11 cellular contexts compared by ENCODE assay signal in the genomic region with DNA sequence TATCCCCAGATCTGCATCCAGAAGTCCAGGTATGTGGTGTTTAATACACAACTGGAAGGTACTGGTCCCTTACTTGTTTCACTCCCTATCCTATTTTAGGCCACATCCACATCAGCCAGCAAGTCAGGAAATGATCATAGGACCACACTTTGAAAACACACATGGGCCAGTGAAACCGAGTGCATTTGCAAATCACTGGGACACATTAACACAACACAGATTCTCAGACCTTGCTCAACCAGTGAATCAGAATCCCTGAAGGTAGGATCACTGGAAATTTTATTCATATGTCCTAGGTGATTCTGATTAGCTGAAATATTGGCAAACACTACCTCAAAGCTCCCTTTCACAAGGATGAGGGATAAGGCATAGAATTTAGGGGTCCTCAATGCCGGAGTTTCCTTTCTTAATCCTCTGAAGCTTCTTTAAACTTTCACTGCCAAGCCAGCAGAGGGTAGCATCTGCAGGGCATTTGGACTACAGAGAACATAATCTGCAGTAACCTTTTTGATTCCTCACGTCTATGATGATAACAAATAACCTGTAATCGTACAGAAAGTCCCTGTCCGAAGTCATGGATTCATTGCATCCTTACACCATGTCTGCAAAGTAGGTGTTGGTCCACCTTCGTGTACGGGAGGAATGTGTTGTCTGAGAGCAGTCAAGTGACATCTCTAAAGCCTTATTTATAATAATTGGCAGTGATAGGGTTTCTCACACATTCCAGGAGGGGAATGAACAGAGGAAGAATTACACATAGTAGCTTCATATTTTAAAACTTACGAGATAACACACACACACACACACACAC. TPM values are rescaled to one million over a fixed set of nuclear protein-coding genes. Genes with fewer than 3 reads are reported as not detected.
DNase-seq lines count a peak whose midpoint lies in the region; ATAC-seq, FAIRE-seq and TF ChIP-seq lines count a peak whose summit lies in the region.
"Had no signal": no experiment of that assay in that cellular context is flagged by ENCODE, and none has a peak within 500 bp of the region (broad histone marks: within the 10 kb centered on the region; RNA-seq: fewer than 3 reads in every experiment).

No MANE protein-coding gene starts in this region.

- H3K27ac Mint-ChIP-seq in CD8-positive, alpha-beta memory T cell = no peak overlapping the region
- H3K27ac Mint-ChIP-seq: CD4-positive, CD25-positive, alpha-beta regulatory T cell had no signal

- no peaks in the 10 kb centered on the region for H3K9me3 Mint-ChIP-seq in CD8-positive, alpha-beta memory T cell
- H3K9me3 Mint-ChIP-seq: CD4-positive, CD25-positive, alpha-beta regulatory T cell had no signal

- in situ Hi-C loops in K562 (cut with MboI) = loop anchor here (25.0 kb wide), 1 partner anchor 432 kb away; a partner anchor contains a TSS

- H3K36me3 Mint-ChIP-seq in CD8-positive, alpha-beta memory T cell = no peaks in the 10 kb centered on the region
- H3K36me3 Mint-ChIP-seq: CD4-positive, CD25-positive, alpha-beta regulatory T cell had no signal

- H4K20me1 ChIP-seq in K562 (replicated peaks; ENCODE audit: control insufficient read depth, insufficient read depth, low read length) = no peaks in the 10 kb centered on the region

- no peaks in the 10 kb centered on the region for H3K4me1 Mint-ChIP-seq in CD8-positive, alpha-beta memory T cell
- H3K4me1 Mint-ChIP-seq: CD4-positive, CD25-positive, alpha-beta regulatory T cell had no signal

- POLR2A ChIA-PET in K562 (lab: Yijun Ruan, JAX) = no interaction called here
- POLR2A ChIA-PET in CD8-positive, alpha-beta memory T cell (lab: Charles Lee) = no interaction called here

- no peak overlapping the region for H3K27ac ChIP-seq in K562 (ENCODE audit: extremely low read depth, low read depth, low read length)
- no peak overlapping the region for H3K27ac ChIP-seq in CD8-positive, alpha-beta memory T cell (ENCODE audit: low read depth, low read length)

- TF ChIP-seq RAD21 in K562 (CRISPR knock-in tag; conservative IDR thresholded peaks at IDR 0.05 in 1 of 2, IDR thresholded peaks at IDR 0.05 in 1 of 2) = peak; percentile 51 to 71

- peaks cover 7 to 17% of the 10 kb centered on the region in 2 experiments; a peak in 4 of 5 replicates for H3K27me3 ChIP-seq in K562 (ENCODE audit: control insufficient read depth in 2 of 2, insufficient read depth in 2 of 2, low read length in 2 of 2)
- no peaks in the 10 kb centered on the region for H3K27me3 ChIP-seq in CD8-positive, alpha-beta memory T cell (ENCODE audit: insufficient read depth, low read length, poor library complexity, severe bottlenecking)

- no TSS peak for BruUV-seq in K562 (replicated peaks; lab: Mats Ljungman, UMichigan)

- H3K9me1 ChIP-seq in K562 (ENCODE audit: control insufficient read depth, insufficient read depth, low read length) = no peaks in the 10 kb centered on the region

- WGBS in K562 (ENCODE audit: insufficient coverage, low coverage, missing lambda C conversion rate) = 3% methylated on average over 8 of the region's 8 CpGs

- no peak for DNase-seq in Right ventricle myocardium inferior (ENCODE audit: missing footprints)
- no peak for DNase-seq in cardiac septum (ENCODE audit: low spot score)
- DNase-seq in K562 (ENCODE audit: extremely low read depth in 1 of 4, low spot score in 3 of 4) = no peak
- DNase-seq in iPS-NIHi11 (ENCODE audit: low spot score) = peak; percentile 26
- DNase-seq in CD8-positive, alpha-beta memory T cell = no peak
- no peak for DNase-seq in head of caudate nucleus
- no peak for DNase-seq in stimulated activated CD4-positive, alpha-beta T cell treated with anti-CD3 and anti-CD28 coated beads, Interleukin-4, amount 100 ng/mL, for 24 hours
- no peak for DNase-seq in central memory CD4-positive, alpha-beta T cell
- DNase-seq: CD4-positive, CD25-positive, alpha-beta regulatory T cell; NCI-H2029 treated with DMSO at 0.1 percent for 48 hours had no signal

- no peak overlapping the region for H3K4me3 Mint-ChIP-seq in CD8-positive, alpha-beta memory T cell
- H3K4me3 Mint-ChIP-seq: CD4-positive, CD25-positive, alpha-beta regulatory T cell had no signal

- H2AFZ ChIP-seq in K562 (ENCODE audit: low read depth, low read length) = no peak overlapping the region

- TF ChIP-seq EP300 in K562 (IDR thresholded peaks at IDR 0.05; ENCODE audit: low read length) = no peak

- peak in 1 of 3 experiments; percentile 29; a peak in 2 of 6 replicates for TF ChIP-seq CTCF in K562 (IDR thresholded peaks at IDR 0.05 in 2 of 3, conservative IDR thresholded peaks at IDR 0.05 in 1 of 3; ENCODE audit: insufficient read depth in 2 of 3, low read depth in 1 of 3, low read length in 3 of 3)

- H3K4me2 ChIP-seq in K562 (ENCODE audit: insufficient read depth, low read length) = no peak overlapping the region

- no peak for FAIRE-seq in K562 (lab: Jason Lieb, UNC)

- ATAC-seq in Right ventricle myocardium inferior = peak; percentile 30
- no peak for ATAC-seq in K562

- intact Hi-C loops in Right ventricle myocardium inferior (cut with DNase I) = loop anchor here (1.0 kb wide), 1 partner anchor 135 kb away; no protein-coding TSS in a partner anchor
- intact Hi-C loops in cardiac septum (cut with DNase I) = no loop called here
- intact Hi-C loops in K562 (cut with micrococcal nuclease) = no loop called here
- intact Hi-C loops in head of caudate nucleus (cut with DNase I) = no loop called here

- H3K9ac ChIP-seq in K562 (ENCODE audit: insufficient read depth in 1 of 2, low read depth in 2 of 2, low read length in 2 of 2) = no peak overlapping the region

- H3K4me3 ChIP-seq in K562 = no peak overlapping the region
- H3K4me3 ChIP-seq in CD8-positive, alpha-beta memory T cell (ENCODE audit: low read length) = no peak overlapping the region

- no peak for TF ChIP-seq POLR2A in K562 (conservative IDR thresholded peaks at IDR 0.05)

- H3K36me3 ChIP-seq in K562 (ENCODE audit: control insufficient read depth, insufficient read depth, low read length) = no peaks in the 10 kb centered on the region
- H3K36me3 ChIP-seq in CD8-positive, alpha-beta memory T cell (ENCODE audit: insufficient read depth, low read length) = no peaks in the 10 kb centered on the region

- H3K9me3 ChIP-seq in K562 (replicated peaks; ENCODE audit: control insufficient read depth, insufficient read depth, low read depth, low read length) = no peaks in the 10 kb centered on the region
- no peaks in the 10 kb centered on the region for H3K9me3 ChIP-seq in CD8-positive, alpha-beta memory T cell (ENCODE audit: low read length)

- peaks cover 5 to 13% of the 10 kb centered on the region in 2 experiments; a peak in 4 of 5 replicates for H3K4me1 ChIP-seq in K562 (replicated peaks in 1 of 2; ENCODE audit: control insufficient read depth in 2 of 2, insufficient read depth in 2 of 2, low read length in 2 of 2)
- no peaks in the 10 kb centered on the region for H3K4me1 ChIP-seq in CD8-positive, alpha-beta memory T cell (ENCODE audit: insufficient read depth, low read length)

- H3K27me3 Mint-ChIP-seq in CD8-positive, alpha-beta memory T cell = peaks cover 11 to 48% of the 10 kb centered on the region in 2 donors

- CTCF ChIA-PET in K562 (lab: Yijun Ruan, JAX; ENCODE audit: low intra/inter-chr PET ratio) = interaction anchor here (1.6 kb wide), 1 partner anchor 139 kb away, joined by 4 read pairs; no protein-coding TSS in a partner anchor
- CTCF ChIA-PET in CD8-positive, alpha-beta memory T cell (lab: Charles Lee) = interaction anchor here (1.7 kb wide), 1 partner anchor 399 kb away, joined by 4 read pairs; no protein-coding TSS in a partner anchor

- H3K79me2 ChIP-seq in K562 (ENCODE audit: control insufficient read depth, insufficient read depth, low read length) = no peaks in the 10 kb centered on the region

RNA-seq across cellular contexts. Expression of a gene that starts 11.0 kb away (rescaled TPM):
- total RNA-seq in Right ventricle myocardium inferior (134 TPM), cardiac septum (118 TPM), K562 (2014; rRNA removed) (0.08 and 0.14 TPM in 2 replicates), K562 (2014; rRNA removed; fragmentation: Illumina TruSeq; extraction: Trizol) (0.11 and 0.13 TPM in 2 replicates), K562 (2015; rRNA removed; fragmentation: Illumina TruSeq; extraction: Trizol) (0.04 and 0.08 TPM in 2 replicates), K562 (2021) (0.34 and 0.38 TPM in 2 replicates)
- 0.44 and 0.48 TPM in 2 replicates for total RNA-seq in K562 (2011; cell fraction: chromatin; rRNA removed; ENCODE audit: low replicate concordance)
- total RNA-seq in K562 (2011; cell fraction: nucleolus; rRNA removed) = 0.26 and 0.50 TPM in 2 replicates
- 0.23 and 0.29 TPM in 2 replicates for total RNA-seq in K562 (2011; cell fraction: nucleoplasm; rRNA removed)
- polyA plus RNA-seq in K562 (2011; rRNA removed) (0.03 TPM in 2 replicates), K562 (2014; fragmentation: Illumina TruSeq; extraction: Trizol) (0.19 and 0.26 TPM in 2 replicates), K562 (2014; fragmentation: Nextera tagmentation; extraction: Ambion mirVana) (under 1 TPM; 0.08 to 0.10 TPM), K562 (2014; rRNA removed) (0.15 and 0.22 TPM in 2 replicates)
- 0.07 TPM in 1 of 2 replicates, not detected in the other for polyA plus RNA-seq in K562 (2011; cell fraction: cytosol; rRNA removed)
- polyA plus RNA-seq in K562 (2011; cell fraction: nucleus; rRNA removed) = 0.10 TPM in 1 of 2 replicates, not detected in the other
- 0.46 and 7.8 TPM in 2 replicates for polyA plus RNA-seq in K562 (2012)
- polyA minus RNA-seq in K562 (2011; rRNA and poly(A)+ RNA removed) = 0.11 TPM in 1 of 2 replicates, not detected in the other
- polyA minus RNA-seq in K562 (2011; cell fraction: cytosol; rRNA and poly(A)+ RNA removed) = not detected in 2 replicates
- polyA minus RNA-seq in K562 (2011; cell fraction: nucleus; rRNA and poly(A)+ RNA removed) = not detected in 2 replicates
- total RNA-seq in CD8-positive, alpha-beta memory T cell = under 1 TPM in 1 of 2 experiments, not detected in 1; 0.09 TPM
- polyA plus RNA-seq in CD8-positive, alpha-beta memory T cell = not detected
- total RNA-seq: activated CD8-positive, alpha-beta memory T cell treated with anti-CD3 and anti-CD28 coated beads for 36 hours had no signal

Comparison
In these comparisons a context has a peak if more than half of its experiments do, and no peak if none do; other contexts are left out.
1. RNA of a gene that starts 11.0 kb away (total RNA-seq): 134 TPM in Right ventricle myocardium inferior (single experiment) and 118 TPM in cardiac septum (single experiment); 0.04 to 0.50 TPM in K562 and 0.09 TPM in CD8-positive, alpha-beta memory T cell; every median in the first group is over 10 times any median in the second.